9 cellular contexts compared by ENCODE assay signal in the genomic region with DNA sequence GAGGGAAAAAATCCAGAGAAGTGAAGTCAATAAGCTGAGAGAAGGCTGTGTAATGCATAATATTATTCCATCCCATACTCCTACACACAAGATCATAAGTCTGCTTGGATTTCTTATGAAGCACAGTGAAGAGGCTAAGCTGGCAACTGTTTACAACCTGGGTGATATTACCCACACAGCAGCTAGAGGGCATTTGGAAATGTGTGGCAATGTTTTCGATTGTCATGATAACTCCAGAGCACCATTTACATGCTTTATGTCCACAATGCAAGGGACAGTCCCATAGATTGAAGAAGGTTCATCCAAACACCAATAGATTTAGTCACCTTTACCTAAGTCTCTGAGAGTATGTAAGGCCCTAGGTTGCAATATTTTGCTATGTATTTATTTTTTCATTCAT.
DNase-seq lines count a peak whose midpoint lies in the region; ATAC-seq and TF ChIP-seq lines count a peak whose summit lies in the region.
"Had no signal": no experiment of that assay in that cellular context is flagged by ENCODE, and none has a peak within 500 bp of the region (broad histone marks: within the 10 kb centered on the region; RNA-seq: fewer than 3 reads in every experiment).

No MANE protein-coding gene starts in this region.

- H3K27ac ChIP-seq in Peyer's patch: no peak overlapping the region

- H3K4me1 Mint-ChIP-seq in neural crest cell: no peaks in the 10 kb centered on the region

- DNase-seq in HPDE6-E6E7 (ENCODE audit: extremely low spot score) (peak; percentile 27), astrocyte of the spinal cord (ENCODE audit: low read depth, low spot score) (no peak), neural crest cell (ENCODE audit: low read depth, low spot score) (no peak), Peyer's patch (no peak)
- no peak for DNase-seq in activated CD4-positive, alpha-beta T cell treated with anti-CD3 and anti-CD28 coated beads, Interleukin-2, amount 50 U/mL, for 48 hours
- DNase-seq: islet precursor cell, Right ventricle myocardium superior had no signal

- H3K36me3 ChIP-seq in Peyer's patch: no peaks in the 10 kb centered on the region

- H3K27me3 ChIP-seq in Peyer's patch: no peaks in the 10 kb centered on the region

- ATAC-seq in GM21717 (IDR thresholded peaks at IDR 0.05; ENCODE audit: unreplicated experiment): no peak

- no peak for TF ChIP-seq POLR2A in Peyer's patch (IDR thresholded peaks at IDR 0.05)

- H3K4me1 ChIP-seq in Peyer's patch: no peaks in the 10 kb centered on the region

- H3K27me3 Mint-ChIP-seq in neural crest cell (ENCODE audit: low read depth): no peaks in the 10 kb centered on the region

- in situ Hi-C loops in astrocyte of the spinal cord (cut with HindIII; ENCODE audit: low sequenced_read_pairs): no loop called here

- TF ChIP-seq CTCF in GM12874 (IDR thresholded peaks at IDR 0.05; ENCODE audit: insufficient read depth, low read depth, low read length) (0 out of 2 replicates have a peak, but pooled peaks have one; percentile 22), astrocyte of the spinal cord (IDR thresholded peaks at IDR 0.05; ENCODE audit: low read depth, low read length) (peak; percentile 39), neural crest cell (conservative IDR thresholded peaks at IDR 0.05) (peak; percentile 21), Peyer's patch (IDR thresholded peaks at IDR 0.05) (peak in 3 of 6 experiments; percentile 31 to 41 (median 37))

- H3K4me3 ChIP-seq in astrocyte of the spinal cord (ENCODE audit: low read depth, low read length): no peak overlapping the region
- H3K4me3 ChIP-seq in Peyer's patch: no peak overlapping the region

- H3K4me3 Mint-ChIP-seq in neural crest cell: no peak overlapping the region

- H3K9me3 ChIP-seq in Peyer's patch: no peaks in the 10 kb centered on the region

- H3K9me3 Mint-ChIP-seq in neural crest cell: no peaks in the 10 kb centered on the region

- no peak overlapping the region for H3K27ac Mint-ChIP-seq in neural crest cell (ENCODE audit: unreplicated experiment)

- no peaks in the 10 kb centered on the region for H3K36me3 Mint-ChIP-seq in neural crest cell (ENCODE audit: low read depth)
